ENCODE assay signal across 21 cellular contexts in genomic region chr12:68356060-68356748, GRCh38. TPM values are rescaled to one million over a fixed set of nuclear protein-coding genes. Genes with fewer than 3 reads are reported as not detected.
DNase-seq lines count a peak whose midpoint lies in the region; ATAC-seq and TF ChIP-seq lines count a peak whose summit lies in the region.
"Had no signal": no experiment of that assay in that cellular context is flagged by ENCODE, and none has a peak within 500 bp of the region (broad histone marks: within the 10 kb centered on the region; RNA-seq: fewer than 3 reads in every experiment).

No MANE protein-coding gene starts in this region.

- H3K36me3 Mint-ChIP-seq in activated T-helper 17 cell treated with anti-CD3 and anti-CD28 coated beads, Interleukin-2, amount 50 U/mL, for 72 hours (ENCODE audit: low read depth) = no peaks in the 10 kb centered on the region
- H3K36me3 Mint-ChIP-seq: CD8-positive, alpha-beta memory T cell had no signal

- H3K4me1 Mint-ChIP-seq in stimulated activated naive CD8-positive, alpha-beta T cell treated with anti-CD3 and anti-CD28 coated beads, Interleukin-15, amount 100 ng/mL, for 72 hours = peaks cover 23% of the 10 kb centered on the region
- H3K4me1 Mint-ChIP-seq in activated T-helper 17 cell treated with anti-CD3 and anti-CD28 coated beads, Interleukin-2, amount 50 U/mL, for 72 hours = peaks cover 14% of the 10 kb centered on the region

- TF ChIP-seq CTCF in transverse colon (IDR thresholded peaks at IDR 0.05) (no peak), sigmoid colon (IDR thresholded peaks at IDR 0.05) (no peak), suprapubic skin (IDR thresholded peaks at IDR 0.05) (no peak)

- H3K27me3 Mint-ChIP-seq in stimulated activated naive CD8-positive, alpha-beta T cell treated with anti-CD3 and anti-CD28 coated beads, Interleukin-15, amount 100 ng/mL, for 72 hours = no peaks in the 10 kb centered on the region
- H3K27me3 Mint-ChIP-seq in activated T-helper 17 cell treated with anti-CD3 and anti-CD28 coated beads, Interleukin-2, amount 50 U/mL, for 72 hours = no peaks in the 10 kb centered on the region

- DNase-seq in DMS53 (lab: John Stamatoyannopoulos, UW) (peak; percentile 39), DMS53 treated with DMSO at 0.1 percent for 48 hours (lab: John Stamatoyannopoulos, UW; ENCODE audit: unreplicated experiment) (no peak), transverse colon (no peak), sigmoid colon (no peak), suprapubic skin (ENCODE audit: low spot score in 2 of 2) (no peak)
- no peak for DNase-seq in stimulated activated naive CD8-positive, alpha-beta T cell treated with anti-CD3 and anti-CD28 coated beads, Interleukin-15, amount 100 ng/mL, for 72 hours
- no peak for DNase-seq in stimulated activated naive CD8-positive, alpha-beta T cell treated with anti-CD3 and anti-CD28 coated beads, Interleukin-15, Interleukin-2, amounts not matched to agents 100 U/mL and 50 U/mL, for 24 hours
- DNase-seq: CD8-positive, alpha-beta memory T cell; DND-41; GDM1; GM23248; HCEC 1CT; KBM-7; NCI-H1092 treated with DMSO at 0.1 percent for 48 hours; NCI-H774; Peyer's patch; Right ventricle myocardium superior; T-helper 9 cell had no signal

- no peak overlapping the region for H3K4me3 Mint-ChIP-seq in stimulated activated naive CD8-positive, alpha-beta T cell treated with anti-CD3 and anti-CD28 coated beads, Interleukin-15, amount 100 ng/mL, for 72 hours
- H3K4me3 Mint-ChIP-seq in activated T-helper 17 cell treated with anti-CD3 and anti-CD28 coated beads, Interleukin-2, amount 50 U/mL, for 72 hours = no peak overlapping the region
- H3K4me3 Mint-ChIP-seq: CD8-positive, alpha-beta memory T cell had no signal

- peak overlapping the region in 1 of 2 donors; percentile 29 for H3K27ac Mint-ChIP-seq in stimulated activated naive CD8-positive, alpha-beta T cell treated with anti-CD3 and anti-CD28 coated beads, Interleukin-15, amount 100 ng/mL, for 72 hours
- peak overlapping the region; percentile 3 for H3K27ac Mint-ChIP-seq in activated T-helper 17 cell treated with anti-CD3 and anti-CD28 coated beads, Interleukin-2, amount 50 U/mL, for 72 hours

- ATAC-seq in stimulated activated naive CD8-positive, alpha-beta T cell treated with anti-CD3 and anti-CD28 coated beads, Interleukin-15, amount 100 ng/mL, for 72 hours = peak; percentile 41
- ATAC-seq in stimulated activated naive CD8-positive, alpha-beta T cell treated with anti-CD3 and anti-CD28 coated beads, Interleukin-15, Interleukin-2, amounts not matched to agents 100 U/mL and 50 U/mL, for 24 hours = no peak
- no peak for ATAC-seq in activated T-helper 17 cell treated with anti-CD3 and anti-CD28 coated beads, Interleukin-2, amount 50 U/mL, for 72 hours (replicated peaks)

- H3K27me3 ChIP-seq in transverse colon (no peaks in the 10 kb centered on the region), sigmoid colon (no peaks in the 10 kb centered on the region), suprapubic skin (no peaks in the 10 kb centered on the region)
- H3K27me3 ChIP-seq: Peyer's patch had no signal

- no peak for TF ChIP-seq EP300 in transverse colon (IDR thresholded peaks at IDR 0.05; ENCODE audit: low read depth)
- no peak for TF ChIP-seq EP300 in sigmoid colon (IDR thresholded peaks at IDR 0.05)
- TF ChIP-seq EP300 in suprapubic skin (IDR thresholded peaks at IDR 0.05) = no peak

- H3K4me1 ChIP-seq in transverse colon = peaks cover 0 to 12% (median 7%) of the 10 kb centered on the region in 4 donors
- peaks cover 0 to 23% (median 13%) of the 10 kb centered on the region in 4 donors for H3K4me1 ChIP-seq in sigmoid colon
- H3K4me1 ChIP-seq in suprapubic skin = no peaks in the 10 kb centered on the region

- intact Hi-C loops in transverse colon (cut with DNase I; ENCODE audit: low total_unique reads) (loop anchor here (10.0 kb wide), 1 partner anchor 329 kb away; the partner anchor contains the start of gene NUP107), sigmoid colon (cut with DNase I) (loop anchor here (5.0 kb wide), 2 partner anchors 311 to 391 kb away; partner anchors contain the start of gene SLC35E3)

- H3K9me3 ChIP-seq in transverse colon (no peaks in the 10 kb centered on the region), sigmoid colon (no peaks in the 10 kb centered on the region), suprapubic skin (no peaks in the 10 kb centered on the region)
- H3K9me3 ChIP-seq: Peyer's patch had no signal

- H3K27ac ChIP-seq in transverse colon (no peak overlapping the region), sigmoid colon (peak overlapping the region in 1 of 4 donors; percentile 45), suprapubic skin (no peak overlapping the region)
- H3K27ac ChIP-seq: 22Rv1, GM23248, Peyer's patch, SK-N-MC had no signal

- H3K4me3 ChIP-seq in transverse colon = no peak overlapping the region
- no peak overlapping the region for H3K4me3 ChIP-seq in sigmoid colon
- H3K4me3 ChIP-seq in suprapubic skin = no peak overlapping the region
- H3K4me3 ChIP-seq: GM23248, Peyer's patch, SK-N-MC had no signal

- TF ChIP-seq POLR2A in transverse colon (IDR thresholded peaks at IDR 0.05) (no peak), sigmoid colon (IDR thresholded peaks at IDR 0.05) (no peak), suprapubic skin (IDR thresholded peaks at IDR 0.05) (no peak)

- in situ Hi-C loops in transverse colon (cut with MboI; ENCODE audit: low pct_ligation_motif_present in 1 of 4, low pct_unique_long_range_greater_than_20kb in 1 of 4, low sequenced_read_pairs in 3 of 4) = loop anchor here (10.0 to 25.0 kb wide), 4 partner anchors 106 to 331 kb away; partner anchors contain the start of genes NUP107 (in 3 of the 4) and RAP1B (in 1 of the 4)

- H3K9me3 Mint-ChIP-seq in stimulated activated naive CD8-positive, alpha-beta T cell treated with anti-CD3 and anti-CD28 coated beads, Interleukin-15, amount 100 ng/mL, for 72 hours = no peaks in the 10 kb centered on the region
- H3K9me3 Mint-ChIP-seq in activated T-helper 17 cell treated with anti-CD3 and anti-CD28 coated beads, Interleukin-2, amount 50 U/mL, for 72 hours = no peaks in the 10 kb centered on the region
- H3K9me3 Mint-ChIP-seq: CD8-positive, alpha-beta memory T cell had no signal

- H3K36me3 ChIP-seq in transverse colon (no peaks in the 10 kb centered on the region), sigmoid colon (no peaks in the 10 kb centered on the region), suprapubic skin (no peaks in the 10 kb centered on the region)
- H3K36me3 ChIP-seq: Peyer's patch had no signal

RNA-seq across cellular contexts. Expression of gene MDM1, which starts 24.0 kb away (rescaled TPM):
- total RNA-seq in activated T-helper 17 cell treated with anti-CD3 and anti-CD28 coated beads, Interleukin-2, amount 50 U/mL, for 72 hours = 10 to 100 TPM; 14.2 to 31.5 TPM
- total RNA-seq in transverse colon (10 to 100 TPM in 3 of 4 donors, 1 to 10 TPM in 1; 8.2 to 23.5 (median 13.4) TPM), sigmoid colon (100 to 1,000 TPM in 1 of 4 donors, 10 to 100 TPM in 3; 73.3 to 113 (median 89.9) TPM), suprapubic skin (10 to 100 TPM in 1 of 4 donors, 1 to 10 TPM in 3; 4.1 to 10.2 (median 7.0) TPM)
- polyA plus RNA-seq in sigmoid colon = 1 to 10 TPM; 4.2 to 8.0 (median 5.4) TPM
